In the genomic region with DNA sequence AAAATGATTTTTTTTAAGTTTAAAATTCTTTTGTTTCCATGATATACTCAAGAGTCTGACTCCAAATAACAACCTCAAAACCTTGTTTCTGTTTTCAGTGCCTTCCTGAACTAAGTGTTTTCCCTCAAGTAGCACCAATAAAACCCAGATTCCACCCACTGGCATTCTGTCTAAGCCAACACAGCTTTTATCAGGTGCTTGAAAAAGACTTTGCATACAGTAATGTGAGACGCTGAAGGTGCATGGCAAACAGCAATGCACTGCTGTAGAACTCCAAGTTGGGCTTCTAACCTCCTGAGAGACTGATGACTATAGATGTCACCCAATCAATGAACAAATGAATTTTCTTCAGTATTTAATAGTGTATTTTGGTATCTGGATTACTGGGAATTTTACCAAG, we compare ENCODE assay signal across 17 cellular contexts.
DNase-seq lines count a peak whose midpoint lies in the region; ATAC-seq and TF ChIP-seq lines count a peak whose summit lies in the region.
"Had no signal": no experiment of that assay in that cellular context is flagged by ENCODE, and none has a peak within 500 bp of the region (broad histone marks: within the 10 kb centered on the region; RNA-seq: fewer than 3 reads in every experiment).

No MANE protein-coding gene starts in this region.

- no peaks in the 10 kb centered on the region for H3K27me3 ChIP-seq in ascending aorta
- H3K27me3 ChIP-seq in upper lobe of left lung: no peaks in the 10 kb centered on the region
- no peaks in the 10 kb centered on the region for H3K27me3 ChIP-seq in Karpas-422 (ENCODE audit: low read length)
- H3K27me3 ChIP-seq: BLaER1 treated with 17β-estradiol and CSF1 and Interleukin-3, amounts not matched to agents 10 nM and 100 nM had no signal

- H3K27ac ChIP-seq in ascending aorta: peak overlapping the region; percentile 5 to 44
- peak overlapping the region in 3 of 4 donors; percentile 10 to 49 (median 27) for H3K27ac ChIP-seq in upper lobe of left lung
- no peak overlapping the region for H3K27ac ChIP-seq in Karpas-422 (ENCODE audit: low read length)
- H3K27ac ChIP-seq: BLaER1 treated with 17β-estradiol and CSF1 and Interleukin-3, amounts not matched to agents 10 nM and 100 nM; coronary artery had no signal

- no peak overlapping the region for H3K4me2 ChIP-seq in Karpas-422 (ENCODE audit: low read depth, low read length, poor library complexity, severe bottlenecking)
- H3K4me2 ChIP-seq: BLaER1 treated with 17β-estradiol and CSF1 and Interleukin-3, amounts not matched to agents 10 nM and 100 nM had no signal

- H3K9me2 ChIP-seq in Karpas-422 (replicated peaks; ENCODE audit: insufficient read depth, low read length): no peaks in the 10 kb centered on the region

- no peak for TF ChIP-seq POLR2A in upper lobe of left lung (IDR thresholded peaks at IDR 0.05)

- H3K4me1 ChIP-seq in ascending aorta: peaks cover 6 to 33% of the 10 kb centered on the region in 2 donors
- H3K4me1 ChIP-seq in upper lobe of left lung: peaks cover 6 to 49% (median 28%) of the 10 kb centered on the region in 4 donors
- peaks cover 7% of the 10 kb centered on the region for H3K4me1 ChIP-seq in Karpas-422 (ENCODE audit: low read length)

- H3K79me2 ChIP-seq in Karpas-422 (ENCODE audit: low read length): no peaks in the 10 kb centered on the region

- no peak overlapping the region for H3K9ac ChIP-seq in Karpas-422 (ENCODE audit: low read length)
- H3K9ac ChIP-seq: BLaER1 treated with 17β-estradiol and CSF1 and Interleukin-3, amounts not matched to agents 10 nM and 100 nM had no signal

- 75% methylated on average over 1 of the region's 1 CpG for WGBS in upper lobe of left lung, 2 donors

- H3K9me3 ChIP-seq in ascending aorta (no peaks in the 10 kb centered on the region), upper lobe of left lung (no peaks in the 10 kb centered on the region), Karpas-422 (ENCODE audit: low read length) (no peaks in the 10 kb centered on the region)
- H3K9me3 ChIP-seq: BLaER1 treated with 17β-estradiol and CSF1 and Interleukin-3, amounts not matched to agents 10 nM and 100 nM had no signal

- no peaks in the 10 kb centered on the region for H4K20me1 ChIP-seq in Karpas-422 (ENCODE audit: insufficient read depth, low read depth, low read length)
- H4K20me1 ChIP-seq: BLaER1 treated with 17β-estradiol and CSF1 and Interleukin-3, amounts not matched to agents 10 nM and 100 nM had no signal

- no peak for TF ChIP-seq CTCF in ascending aorta (IDR thresholded peaks at IDR 0.05)
- no peak for TF ChIP-seq CTCF in upper lobe of left lung (IDR thresholded peaks at IDR 0.05)

- no peak for TF ChIP-seq EP300 in upper lobe of left lung (IDR thresholded peaks at IDR 0.05)

- H2AFZ ChIP-seq in Karpas-422 (ENCODE audit: low read length): no peak overlapping the region

- peak in 1 of 2 donors; percentile 51 for ATAC-seq in upper lobe of left lung (ENCODE audit: low FRiP score in 2 of 2)
- ATAC-seq: activated naive CD4-positive, alpha-beta T cell treated with anti-CD3 and anti-CD28 coated beads, Interleukin-2, amount 50 U/mL, for 72 hours; activated T-cell treated with anti-CD3 and anti-CD28 coated beads, Interleukin-2, amount 50 U/mL, for 4 hours had no signal

- H3K36me3 ChIP-seq in ascending aorta: no peaks in the 10 kb centered on the region
- H3K36me3 ChIP-seq in upper lobe of left lung: no peaks in the 10 kb centered on the region
- no peaks in the 10 kb centered on the region for H3K36me3 ChIP-seq in Karpas-422 (ENCODE audit: insufficient read depth, low read length)
- H3K36me3 ChIP-seq: BLaER1 treated with 17β-estradiol and CSF1 and Interleukin-3, amounts not matched to agents 10 nM and 100 nM had no signal

- H3K4me3 ChIP-seq in ascending aorta (no peak overlapping the region), upper lobe of left lung (no peak overlapping the region), Karpas-422 (ENCODE audit: low read length) (no peak overlapping the region)
- H3K4me3 ChIP-seq: BLaER1 treated with 17β-estradiol and CSF1 and Interleukin-3, amounts not matched to agents 10 nM and 100 nM; coronary artery had no signal

- intact Hi-C loops in ascending aorta (cut with DNase I): loop anchor here (2.0 kb wide), 1 partner anchor 19 kb away; no protein-coding TSS in a partner anchor

- DNase-seq in NCI-H748 (lab: John Stamatoyannopoulos, UW; ENCODE audit: unreplicated experiment) (peak; percentile 42), NCI-H748 treated with DMSO at 0.1 percent for 48 hours (lab: John Stamatoyannopoulos, UW) (no peak), NCI-H2107 treated with DMSO at 0.1 percent for 48 hours (lab: John Stamatoyannopoulos, UW; ENCODE audit: unreplicated experiment) (peak; percentile 69), ascending aorta (ENCODE audit: low spot score in 2 of 2) (no peak), upper lobe of left lung (no peak), Karpas-422 (no peak), germinal center (ENCODE audit: low spot score) (no peak), ecto neural progenitor cell (ENCODE audit: low spot score) (no peak)
- DNase-seq: activated CD4-positive, alpha-beta memory T cell treated with anti-CD3 and anti-CD28 coated beads for 36 hours; activated T-cell treated with anti-CD3 and anti-CD28 coated beads, Interleukin-2, amount 50 U/mL, for 4 hours; foreskin fibroblast; NCI-H2081 treated with DMSO at 0.1 percent for 48 hours; SHP77; stimulated activated CD4-positive, alpha-beta T cell treated with anti-CD3 and anti-CD28 coated beads, Interleukin-12 subunit alpha, Interleukin-12 subunit beta, amount 100 ng/mL, for 4 hours had no signal

Comparison
In these comparisons a context has a peak if more than half of its experiments do, and no peak if none do; other contexts are left out.
1. DNase-seq: peak in NCI-H748 (single experiment) and NCI-H2107 treated with DMSO at 0.1 percent for 48 hours (single experiment); none in NCI-H748 treated with DMSO at 0.1 percent for 48 hours (single experiment), ascending aorta (0 of 2), upper lobe of left lung (0 of 2), Karpas-422 (single experiment), germinal center (single experiment) and ecto neural progenitor cell (single experiment).